13 cellular contexts compared by ENCODE assay signal in the genomic region with DNA sequence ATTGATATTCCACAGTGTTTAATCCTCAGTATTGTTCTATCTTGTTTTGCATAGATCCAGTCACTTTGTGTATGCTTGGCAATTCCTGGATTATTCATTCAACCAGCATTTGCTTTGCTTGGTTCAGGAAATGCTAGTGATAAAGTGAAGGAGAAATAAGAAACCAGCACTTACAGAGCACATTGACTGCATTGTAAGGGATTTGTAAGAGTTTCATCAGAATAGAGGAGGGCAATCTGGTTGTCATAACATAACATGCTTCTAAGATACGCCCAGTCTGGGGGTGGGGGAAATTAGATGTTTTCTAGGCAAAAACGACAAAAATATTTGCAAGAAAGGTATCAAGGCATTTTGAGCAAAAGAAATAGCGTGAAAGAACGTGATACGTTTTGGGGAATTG. TPM values are rescaled to one million over a fixed set of nuclear protein-coding genes. Genes with fewer than 3 reads are reported as not detected.
DNase-seq lines count a peak whose midpoint lies in the region; ATAC-seq and TF ChIP-seq lines count a peak whose summit lies in the region.
"Had no signal": no experiment of that assay in that cellular context is flagged by ENCODE, and none has a peak within 500 bp of the region (broad histone marks: within the 10 kb centered on the region; RNA-seq: fewer than 3 reads in every experiment).

No MANE protein-coding gene starts in this region.

- no peak for DNase-seq in CD8-positive, alpha-beta T cell
- DNase-seq in chondrocyte (ENCODE audit: low spot score) (no peak), epidermal melanocyte (ENCODE audit: insufficient read length, low spot score) (no peak), GM20000 (ENCODE audit: low spot score) (no peak)
- no peak for DNase-seq in naive thymus-derived CD8-positive, alpha-beta T cell
- DNase-seq: islet precursor cell, MM.1S, NCI-H2227 treated with DMSO at 0.1 percent for 48 hours had no signal

- no peak for TF ChIP-seq CTCF in CD8-positive, alpha-beta T cell (IDR thresholded peaks at IDR 0.05)
- TF ChIP-seq CTCF in chondrocyte (IDR thresholded peaks at IDR 0.05) (no peak), GM20000 (IDR thresholded peaks at IDR 0.05; ENCODE audit: extremely low read depth, missing control alignments) (no peak)

- no peaks in the 10 kb centered on the region for H3K4me1 ChIP-seq in CD8-positive, alpha-beta T cell (ENCODE audit: insufficient read depth, low read length)
- peaks cover 9% of the 10 kb centered on the region; the same call in 1 of the 2 replicates for H3K4me1 ChIP-seq in HUES6 (ENCODE audit: control insufficient read depth, insufficient read depth, low read length)

- H3K27me3 ChIP-seq in CD8-positive, alpha-beta T cell (ENCODE audit: insufficient read depth, low read length), result no peaks in the 10 kb centered on the region
- H3K27me3 ChIP-seq in HUES6 (ENCODE audit: control insufficient read depth, insufficient read depth, low read length), result no peaks in the 10 kb centered on the region

- H3K9me3 ChIP-seq in CD8-positive, alpha-beta T cell (ENCODE audit: low read length), result no peaks in the 10 kb centered on the region
- H3K9me3 ChIP-seq in HUES6 (ENCODE audit: control insufficient read depth, insufficient read depth, low read depth, low read length), result no peaks in the 10 kb centered on the region

- no peaks in the 10 kb centered on the region for H3K27me3 Mint-ChIP-seq in CD8-positive, alpha-beta T cell (ENCODE audit: low read depth)
- H3K27me3 Mint-ChIP-seq in chondrocyte (ENCODE audit: low read depth), result no peaks in the 10 kb centered on the region
- no peaks in the 10 kb centered on the region for H3K27me3 Mint-ChIP-seq in naive thymus-derived CD8-positive, alpha-beta T cell

- no peaks in the 10 kb centered on the region for H3K36me3 ChIP-seq in CD8-positive, alpha-beta T cell (ENCODE audit: insufficient read depth, low read length)
- H3K36me3 ChIP-seq in HUES6 (ENCODE audit: control insufficient read depth, insufficient read depth, low read length), result peaks cover 49% of the 10 kb centered on the region

- H3K9me3 Mint-ChIP-seq in CD8-positive, alpha-beta T cell, result no peaks in the 10 kb centered on the region
- no peaks in the 10 kb centered on the region for H3K9me3 Mint-ChIP-seq in chondrocyte (ENCODE audit: low read depth)
- peaks cover 0 to 2% (median 0%) of the 10 kb centered on the region in 9 donors for H3K9me3 Mint-ChIP-seq in naive thymus-derived CD8-positive, alpha-beta T cell
- H3K9me3 Mint-ChIP-seq: nephron had no signal

- CTCF ChIA-PET in CD8-positive, alpha-beta T cell (lab: Charles Lee), result no interaction called here

- H3K4me3 Mint-ChIP-seq in CD8-positive, alpha-beta T cell, result no peak overlapping the region
- H3K4me3 Mint-ChIP-seq in chondrocyte (ENCODE audit: unreplicated experiment), result no peak overlapping the region
- H3K4me3 Mint-ChIP-seq in naive thymus-derived CD8-positive, alpha-beta T cell, result no peak overlapping the region
- H3K4me3 Mint-ChIP-seq: nephron had no signal

- H3K36me3 Mint-ChIP-seq in CD8-positive, alpha-beta T cell, result peaks cover 54% of the 10 kb centered on the region
- peaks cover 8% of the 10 kb centered on the region for H3K36me3 Mint-ChIP-seq in chondrocyte (ENCODE audit: low read depth)
- H3K36me3 Mint-ChIP-seq in naive thymus-derived CD8-positive, alpha-beta T cell, result peaks cover 0 to 62% (median 7%) of the 10 kb centered on the region in 3 donors

- POLR2A ChIA-PET in CD8-positive, alpha-beta T cell (lab: Charles Lee), result no interaction called here
- POLR2A ChIA-PET in naive thymus-derived CD8-positive, alpha-beta T cell (lab: Charles Lee), result no interaction called here

- intact Hi-C loops in CD8-positive, alpha-beta T cell (cut with DNase I, micrococcal nuclease), result loop anchor here in 1 of 2 experiments (5.0 kb wide), 1 partner anchor 38 kb away; no protein-coding TSS in a partner anchor

- no peak overlapping the region for H3K4me3 ChIP-seq in CD8-positive, alpha-beta T cell (ENCODE audit: low read depth, low read length)
- H3K4me3 ChIP-seq in HUES6 (ENCODE audit: low read depth, low read length), result no peak overlapping the region

- no peak for ATAC-seq in CD8-positive, alpha-beta T cell
- ATAC-seq in naive thymus-derived CD8-positive, alpha-beta T cell, result no peak
- ATAC-seq in HG03175 (IDR thresholded peaks at IDR 0.05; ENCODE audit: unreplicated experiment), result no peak
- ATAC-seq: activated CD4-positive, CD25-positive, alpha-beta regulatory T cell treated with anti-CD3 and anti-CD28 coated beads, Interleukin-2, amount 50 U/mL, for 24 hours; esophagus mucosa had no signal

- H3K4me1 Mint-ChIP-seq in CD8-positive, alpha-beta T cell (ENCODE audit: low read depth), result peaks cover 34% of the 10 kb centered on the region
- peaks cover 39% of the 10 kb centered on the region for H3K4me1 Mint-ChIP-seq in chondrocyte (ENCODE audit: low read depth)
- peaks cover 20 to 47% (median 31%) of the 10 kb centered on the region in 4 donors for H3K4me1 Mint-ChIP-seq in naive thymus-derived CD8-positive, alpha-beta T cell
- H3K4me1 Mint-ChIP-seq: nephron had no signal

- H3K27ac ChIP-seq in CD8-positive, alpha-beta T cell (ENCODE audit: low read depth, low read length), result no peak overlapping the region
- H3K27ac ChIP-seq in HUES6 (ENCODE audit: low read depth, low read length), result 0 out of 2 replicates have a peak overlapping the region, but pooled peaks have one; percentile 37

- H3K9ac ChIP-seq in HUES6 (ENCODE audit: low read length), result no peak overlapping the region

- H3K27ac Mint-ChIP-seq in CD8-positive, alpha-beta T cell, result peak overlapping the region; percentile 66
- H3K27ac Mint-ChIP-seq in chondrocyte (ENCODE audit: unreplicated experiment), result peak overlapping the region; percentile 90
- H3K27ac Mint-ChIP-seq in naive thymus-derived CD8-positive, alpha-beta T cell, result peak overlapping the region in 7 of 10 donors; percentile 8 to 71 (median 46)
- H3K27ac Mint-ChIP-seq: nephron had no signal

RNA-seq across cellular contexts. Expression of a gene that starts 40.4 kb away (rescaled TPM):
- 10 to 100 TPM; 65.2 to 73.4 TPM for total RNA-seq in CD8-positive, alpha-beta T cell
- total RNA-seq in chondrocyte, result 42.8 to 57.6 TPM (median 52.1 TPM) in 3 replicates
- 10 to 100 TPM; 84.1 to 85.2 TPM for total RNA-seq in naive thymus-derived CD8-positive, alpha-beta T cell
- 10 to 100 TPM in 2 of 3 donors, 1 to 10 TPM in 1; 9.4 to 12.9 (median 10.9) TPM for polyA plus RNA-seq in naive thymus-derived CD8-positive, alpha-beta T cell
